2 cellular contexts compared by ENCODE assay signal in genomic region chr1:23694371-23694770, GRCh38.
TF ChIP-seq lines count a peak whose summit lies in the region.

No MANE protein-coding gene starts in this region.

TF ChIP-seq in HepG2, 621 proteins besides CTCF, POLR2A, EP300 and RAD21:
- TF ChIP-seq FOXC1 (CRISPR knock-in tag; IDR thresholded peaks at IDR 0.05; ENCODE audit: borderline replicate concordance) (no peak), ELK4 (CRISPR knock-in tag; IDR thresholded peaks at IDR 0.05; ENCODE audit: borderline replicate concordance) (no peak), TFDP2 (CRISPR knock-in tag; IDR thresholded peaks at IDR 0.05) (no peak), CEBPG (CRISPR knock-in tag; IDR thresholded peaks at IDR 0.05) (no peak), KLF13 (CRISPR knock-in tag; IDR thresholded peaks at IDR 0.05) (no peak), NCOA1 (CRISPR knock-in tag; IDR thresholded peaks at IDR 0.05) (no peak), E2F5 (CRISPR knock-in tag; conservative IDR thresholded peaks at IDR 0.05) (no peak), ZNF841 (CRISPR knock-in tag; IDR thresholded peaks at IDR 0.05; ENCODE audit: borderline replicate concordance) (no peak)
- TF ChIP-seq, protein P1, sequence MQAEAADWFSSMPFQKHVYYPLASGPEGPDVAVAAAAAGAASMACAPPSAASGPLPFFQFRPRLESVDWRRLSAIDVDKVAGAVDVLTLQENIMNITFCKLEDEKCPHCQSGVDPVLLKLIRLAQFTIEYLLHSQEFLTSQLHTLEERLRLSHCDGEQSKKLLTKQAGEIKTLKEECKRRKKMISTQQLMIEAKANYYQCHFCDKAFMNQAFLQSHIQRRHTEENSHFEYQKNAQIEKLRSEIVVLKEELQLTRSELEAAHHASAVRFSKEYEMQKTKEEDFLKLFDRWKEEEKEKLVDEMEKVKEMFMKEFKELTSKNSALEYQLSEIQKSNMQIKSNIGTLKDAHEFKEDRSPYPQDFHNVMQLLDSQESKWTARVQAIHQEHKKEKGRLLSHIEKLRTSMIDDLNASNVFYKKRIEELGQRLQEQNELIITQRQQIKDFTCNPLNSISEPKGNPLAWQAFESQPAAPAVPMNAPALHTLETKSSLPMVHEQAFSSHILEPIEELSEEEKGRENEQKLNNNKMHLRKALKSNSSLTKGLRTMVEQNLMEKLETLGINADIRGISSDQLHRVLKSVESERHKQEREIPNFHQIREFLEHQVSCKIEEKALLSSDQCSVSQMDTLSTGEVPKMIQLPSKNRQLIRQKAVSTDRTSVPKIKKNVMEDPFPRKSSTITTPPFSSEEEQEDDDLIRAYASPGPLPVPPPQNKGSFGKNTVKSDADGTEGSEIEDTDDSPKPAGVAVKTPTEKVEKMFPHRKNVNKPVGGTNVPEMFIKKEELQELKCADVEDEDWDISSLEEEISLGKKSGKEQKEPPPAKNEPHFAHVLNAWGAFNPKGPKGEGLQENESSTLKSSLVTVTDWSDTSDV (CRISPR knock-in tag; IDR thresholded peaks at IDR 0.05) = no peak

TF ChIP-seq in WTC11, 78 proteins besides CTCF, POLR2A, EP300 and RAD21 (continued from another document):
- TF ChIP-seq, protein P2, sequence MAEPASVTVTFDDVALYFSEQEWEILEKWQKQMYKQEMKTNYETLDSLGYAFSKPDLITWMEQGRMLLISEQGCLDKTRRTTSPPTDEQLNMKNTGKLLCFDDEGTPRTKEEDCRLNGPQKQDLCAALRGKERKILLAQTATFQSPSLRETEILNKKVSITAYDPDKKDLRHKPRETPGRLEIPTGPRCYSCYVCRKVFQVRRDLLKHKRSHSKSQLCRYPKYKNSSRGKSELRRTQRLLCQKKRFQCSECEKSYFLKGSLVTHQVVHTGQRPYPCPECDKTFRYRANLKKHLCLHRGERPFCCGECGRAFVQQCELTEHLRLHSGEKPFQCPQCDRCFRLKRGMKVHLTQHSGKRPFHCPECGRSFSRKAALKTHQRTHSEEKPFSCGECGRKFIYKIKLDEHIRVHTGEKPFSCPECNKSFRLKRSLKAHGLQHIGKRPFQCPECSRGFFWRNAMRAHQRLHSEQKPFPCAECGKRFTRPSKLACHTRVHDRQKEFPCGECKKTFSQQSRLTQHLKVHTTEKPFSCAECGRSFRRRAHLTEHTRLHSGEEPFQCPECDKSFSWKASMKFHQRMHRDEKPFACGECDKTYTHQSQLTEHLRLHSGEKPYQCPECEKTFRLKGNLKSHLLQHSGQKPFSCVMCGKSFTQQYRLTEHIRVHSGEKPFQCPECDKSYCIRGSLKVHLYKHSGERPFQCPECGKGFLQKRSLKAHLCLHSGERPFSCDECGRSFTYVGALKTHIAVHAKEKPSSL (CRISPR knock-in tag; conservative IDR thresholded peaks at IDR 0.05) = 0 out of 2 replicates have a peak, but pooled peaks have one; percentile 53
